ENCODE assay signal across 13 cellular contexts in the genomic region with DNA sequence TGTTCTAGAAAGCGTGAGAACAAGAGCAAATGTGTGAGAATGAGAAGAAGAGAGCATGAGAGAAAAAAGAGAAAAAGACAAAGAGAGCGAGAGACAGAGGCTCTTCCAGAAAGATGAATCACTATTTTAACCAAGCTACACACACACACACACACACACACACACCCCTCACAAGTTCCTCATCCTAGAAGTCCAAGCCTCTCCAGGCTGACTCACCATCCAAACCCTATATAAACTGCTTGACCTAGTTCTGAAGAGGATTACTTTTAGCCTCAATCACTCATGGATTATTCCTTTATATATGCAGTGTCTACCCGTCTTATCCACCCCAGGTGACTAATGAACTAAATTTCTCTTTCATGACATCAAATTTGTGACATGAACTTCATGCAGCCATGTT. TPM values are rescaled to one million over a fixed set of nuclear protein-coding genes. Genes with fewer than 3 reads are reported as not detected.
DNase-seq lines count a peak whose midpoint lies in the region; ATAC-seq and TF ChIP-seq lines count a peak whose summit lies in the region.
"Had no signal": no experiment of that assay in that cellular context is flagged by ENCODE, and none has a peak within 500 bp of the region (broad histone marks: within the 10 kb centered on the region; RNA-seq: fewer than 3 reads in every experiment).

No MANE protein-coding gene starts in this region.

- peak; percentile 78 for ATAC-seq in left lung
- ATAC-seq in CD8-positive, alpha-beta T cell = no peak
- ATAC-seq: natural killer cell had no signal

- CTCF ChIA-PET in CD8-positive, alpha-beta T cell (lab: Charles Lee) = interaction anchor here (3.0 to 6.6 kb wide), 4 partner anchors 14 to 738 kb away, joined by 30 to 64 read pairs (median 38); no protein-coding TSS in a partner anchor

- no peaks in the 10 kb centered on the region for H3K4me1 ChIP-seq in left lung
- H3K4me1 ChIP-seq in CD8-positive, alpha-beta T cell (ENCODE audit: insufficient read depth, low read length) = no peaks in the 10 kb centered on the region

- H3K36me3 Mint-ChIP-seq in CD14-positive monocyte = no peaks in the 10 kb centered on the region
- H3K36me3 Mint-ChIP-seq in CD8-positive, alpha-beta T cell = no peaks in the 10 kb centered on the region
- H3K36me3 Mint-ChIP-seq: natural killer cell had no signal

- in situ Hi-C loops in astrocyte of the spinal cord (cut with HindIII; ENCODE audit: low sequenced_read_pairs) = no loop called here

- no peak overlapping the region for H3K27ac ChIP-seq in left lung
- H3K27ac ChIP-seq in CD8-positive, alpha-beta T cell (ENCODE audit: low read depth, low read length) = no peak overlapping the region
- H3K27ac ChIP-seq: thoracic aorta had no signal

- peaks cover 9% of the 10 kb centered on the region for H3K4me1 Mint-ChIP-seq in CD14-positive monocyte
- H3K4me1 Mint-ChIP-seq in CD8-positive, alpha-beta T cell (ENCODE audit: low read depth) = peaks cover 3% of the 10 kb centered on the region
- H3K4me1 Mint-ChIP-seq: natural killer cell had no signal

- POLR2A ChIA-PET in CD8-positive, alpha-beta T cell (lab: Charles Lee) = no interaction called here

- no peak overlapping the region for H3K27ac Mint-ChIP-seq in CD14-positive monocyte
- no peak overlapping the region for H3K27ac Mint-ChIP-seq in CD8-positive, alpha-beta T cell
- H3K27ac Mint-ChIP-seq: natural killer cell had no signal

- peaks cover 0 to 5% (median 2%) of the 10 kb centered on the region in 3 donors for H3K27me3 Mint-ChIP-seq in CD14-positive monocyte (ENCODE audit: low read depth in 3 of 3)
- no peaks in the 10 kb centered on the region for H3K27me3 Mint-ChIP-seq in CD8-positive, alpha-beta T cell (ENCODE audit: low read depth)

- no peaks in the 10 kb centered on the region for H3K36me3 ChIP-seq in left lung
- H3K36me3 ChIP-seq in CD8-positive, alpha-beta T cell (ENCODE audit: insufficient read depth, low read length) = no peaks in the 10 kb centered on the region
- H3K36me3 ChIP-seq: thoracic aorta had no signal

- H3K4me3 ChIP-seq in astrocyte of the spinal cord (ENCODE audit: low read depth, low read length) = no peak overlapping the region
- H3K4me3 ChIP-seq in left lung = no peak overlapping the region
- no peak overlapping the region for H3K4me3 ChIP-seq in CD8-positive, alpha-beta T cell (ENCODE audit: low read depth, low read length)
- H3K4me3 ChIP-seq: thoracic aorta had no signal

- TF ChIP-seq CTCF in CD14-positive monocyte (IDR thresholded peaks at IDR 0.05) (no peak), astrocyte of the spinal cord (IDR thresholded peaks at IDR 0.05; ENCODE audit: low read depth, low read length) (no peak), left lung (IDR thresholded peaks at IDR 0.05) (no peak)
- no peak for TF ChIP-seq CTCF in CD8-positive, alpha-beta T cell (IDR thresholded peaks at IDR 0.05)

- intact Hi-C loops in CD14-positive monocyte (cut with micrococcal nuclease) = loop anchor here (5.0 kb wide), 2 partner anchors 201 to 216 kb away; no protein-coding TSS in a partner anchor
- intact Hi-C loops in left lung (cut with DNase I) = loop anchor here in 1 of 2 donors (10.0 kb wide), 1 partner anchor 208 kb away; no protein-coding TSS in a partner anchor
- intact Hi-C loops in CD8-positive, alpha-beta T cell (cut with DNase I, micrococcal nuclease) = no loop called here

- no peaks in the 10 kb centered on the region for H3K9me3 Mint-ChIP-seq in CD14-positive monocyte
- H3K9me3 Mint-ChIP-seq in CD8-positive, alpha-beta T cell = no peaks in the 10 kb centered on the region
- H3K9me3 Mint-ChIP-seq: natural killer cell had no signal

- DNase-seq in CD14-positive monocyte (ENCODE audit: low spot score) (peak; percentile 55), LoVo (ENCODE audit: low spot score) (peak; percentile 38), astrocyte of the spinal cord (ENCODE audit: low read depth, low spot score) (peak; percentile 59), left lung (no peak), cerebellar cortex (ENCODE audit: low spot score) (no peak)
- no peak for DNase-seq in CD8-positive, alpha-beta T cell
- no peak for DNase-seq in stimulated activated CD8-positive, alpha-beta memory T cell treated with anti-CD3 and anti-CD28 coated beads, Interleukin-4, amount 100 ng/mL, for 48 hours
- DNase-seq in activated effector memory CD4-positive, alpha-beta T cell treated with Interleukin-2 at 50 U/mL for 16 hours = no peak
- DNase-seq: natural killer cell; stimulated activated CD4-positive, alpha-beta T cell treated with anti-CD3 and anti-CD28 coated beads, Interleukin-2, amount 100 ng/mL, for 48 hours; T1000 had no signal

- no peaks in the 10 kb centered on the region for H3K9me3 ChIP-seq in left lung
- H3K9me3 ChIP-seq in CD8-positive, alpha-beta T cell (ENCODE audit: low read length) = no peaks in the 10 kb centered on the region
- H3K9me3 ChIP-seq: thoracic aorta had no signal

- H3K4me3 Mint-ChIP-seq in CD14-positive monocyte = no peak overlapping the region
- no peak overlapping the region for H3K4me3 Mint-ChIP-seq in CD8-positive, alpha-beta T cell
- H3K4me3 Mint-ChIP-seq: natural killer cell had no signal

- no peaks in the 10 kb centered on the region for H3K27me3 ChIP-seq in left lung
- no peaks in the 10 kb centered on the region for H3K27me3 ChIP-seq in CD8-positive, alpha-beta T cell (ENCODE audit: insufficient read depth, low read length)

RNA-seq across cellular contexts. Expression of a gene that starts 37.6 kb away (rescaled TPM):
- not detected for polyA plus RNA-seq in CD14-positive monocyte
- total RNA-seq in left lung = not detected
- not detected for total RNA-seq in CD8-positive, alpha-beta T cell
- total RNA-seq: cerebellum, natural killer cell, thoracic aorta had no signal

Comparison
In these comparisons a context has a peak if more than half of its experiments do, and no peak if none do; other contexts are left out.
1. DNase-seq: peak in CD14-positive monocyte (single experiment), LoVo (single experiment) and astrocyte of the spinal cord (single experiment); none in left lung (0 of 2), CD8-positive, alpha-beta T cell (0 of 7), cerebellar cortex (single experiment), stimulated activated CD8-positive, alpha-beta memory T cell treated with anti-CD3 and anti-CD28 coated beads, Interleukin-4, amount 100 ng/mL, for 48 hours (single experiment) and activated effector memory CD4-positive, alpha-beta T cell treated with Interleukin-2 at 50 U/mL for 16 hours (single experiment).
2. intact Hi-C loops: an anchor here in CD14-positive monocyte (5.0 kb wide); none called in CD8-positive, alpha-beta T cell.